In genomic region chr1:100458925-100459814, GRCh38 we compare ENCODE assay signal across 8 cellular contexts.
DNase-seq lines count a peak whose midpoint lies in the region; ATAC-seq and TF ChIP-seq lines count a peak whose summit lies in the region.

No MANE protein-coding gene starts in this region.

- H3K9me3 Mint-ChIP-seq in activated naive CD8-positive, alpha-beta T cell treated with anti-CD3 and anti-CD28 coated beads, Interleukin-2, amount 50 U/mL, for 24 hours, result no peaks in the 10 kb centered on the region

- intact Hi-C loops in left ventricle myocardium superior (cut with micrococcal nuclease), result loop anchor here (5.0 to 10.0 kb wide), 2 partner anchors 408 to 654 kb away; no protein-coding TSS in a partner anchor

- no peak overlapping the region for H3K4me3 Mint-ChIP-seq in activated naive CD8-positive, alpha-beta T cell treated with anti-CD3 and anti-CD28 coated beads, Interleukin-2, amount 50 U/mL, for 24 hours

- DNase-seq in MV-4-11 (lab: John Stamatoyannopoulos, UW), result peak; percentile 65
- peak; percentile 68 for DNase-seq in activated naive CD8-positive, alpha-beta T cell treated with anti-CD3 and anti-CD28 coated beads, Interleukin-2, amount 50 U/mL, for 24 hours
- DNase-seq in left ventricle myocardium superior, result peak; percentile 77
- DNase-seq in retina, result peak; percentile 76
- DNase-seq in GF-D8 (lab: John Stamatoyannopoulos, UW), result no peak

- peak; percentile 80 for ATAC-seq in HG02588 (IDR thresholded peaks at IDR 0.05; ENCODE audit: unreplicated experiment)
- ATAC-seq in SK-N-SH treated with all-trans-retinoic acid at 6 μM for 48 hours, result peak; percentile 98
- peak; percentile 91 for ATAC-seq in activated naive CD8-positive, alpha-beta T cell treated with anti-CD3 and anti-CD28 coated beads, Interleukin-2, amount 50 U/mL, for 24 hours
- ATAC-seq in left ventricle myocardium superior, result peak; percentile 86

- TF ChIP-seq CTCF in GM12872 (IDR thresholded peaks at IDR 0.05; ENCODE audit: insufficient read depth, low read depth, low read length), result peak; percentile 87

- H3K4me1 Mint-ChIP-seq in activated naive CD8-positive, alpha-beta T cell treated with anti-CD3 and anti-CD28 coated beads, Interleukin-2, amount 50 U/mL, for 24 hours, result peaks cover 45% of the 10 kb centered on the region

- peaks cover 4% of the 10 kb centered on the region for H3K36me3 Mint-ChIP-seq in activated naive CD8-positive, alpha-beta T cell treated with anti-CD3 and anti-CD28 coated beads, Interleukin-2, amount 50 U/mL, for 24 hours (ENCODE audit: low read depth)

- H3K27me3 Mint-ChIP-seq in activated naive CD8-positive, alpha-beta T cell treated with anti-CD3 and anti-CD28 coated beads, Interleukin-2, amount 50 U/mL, for 24 hours, result no peaks in the 10 kb centered on the region

- peak overlapping the region; percentile 57 for H3K27ac Mint-ChIP-seq in activated naive CD8-positive, alpha-beta T cell treated with anti-CD3 and anti-CD28 coated beads, Interleukin-2, amount 50 U/mL, for 24 hours

TF ChIP-seq in SK-N-SH treated with all-trans-retinoic acid at 6 μM for 48 hours, 23 proteins besides CTCF, POLR2A, EP300 and RAD21:
- TF ChIP-seq CREB5 (CRISPR knock-in tag; IDR thresholded peaks at IDR 0.05; ENCODE audit: low read depth) (no peak), SNAI2 (CRISPR knock-in tag; IDR thresholded peaks at IDR 0.05) (no peak), POU6F1 (CRISPR knock-in tag; IDR thresholded peaks at IDR 0.05; ENCODE audit: borderline replicate concordance, low read depth) (no peak), ZC3H10 (CRISPR knock-in tag; IDR thresholded peaks at IDR 0.05) (no peak), PATZ1 (CRISPR knock-in tag; IDR thresholded peaks at IDR 0.05; ENCODE audit: borderline replicate concordance) (no peak), ESRRG (CRISPR knock-in tag; IDR thresholded peaks at IDR 0.05) (no peak), CSDC2 (CRISPR knock-in tag; IDR thresholded peaks at IDR 0.05) (no peak), RARB (CRISPR knock-in tag; IDR thresholded peaks at IDR 0.05) (no peak), ARNTL (CRISPR knock-in tag; IDR thresholded peaks at IDR 0.05; ENCODE audit: borderline replicate concordance, low read depth) (no peak), CSRNP3 (CRISPR knock-in tag; IDR thresholded peaks at IDR 0.05) (no peak), PPARA (CRISPR knock-in tag; IDR thresholded peaks at IDR 0.05; ENCODE audit: borderline replicate concordance) (no peak), ZFP3 (CRISPR knock-in tag; IDR thresholded peaks at IDR 0.05) (no peak), ISL1 (CRISPR knock-in tag; IDR thresholded peaks at IDR 0.05) (no peak), TSHZ2 (CRISPR knock-in tag; IDR thresholded peaks at IDR 0.05) (no peak), ZFP30 (CRISPR knock-in tag; IDR thresholded peaks at IDR 0.05) (no peak), ZNF565 (CRISPR knock-in tag; conservative IDR thresholded peaks at IDR 0.05; ENCODE audit: low read depth) (no peak), TOX (CRISPR knock-in tag; IDR thresholded peaks at IDR 0.05; ENCODE audit: borderline replicate concordance) (no peak)
